1 cellular context compared by ENCODE assay signal in genomic region chr6:5729813-5730212, GRCh38.
TF ChIP-seq lines count a peak whose summit lies in the region.

No MANE protein-coding gene starts in this region.

TF ChIP-seq in H1, 55 proteins besides CTCF, POLR2A, EP300 and RAD21:
- TF ChIP-seq USF2 (IDR thresholded peaks at IDR 0.05; ENCODE audit: low read length) (no peak), SUZ12 (IDR thresholded peaks at IDR 0.05; ENCODE audit: low read length) (no peak), GABPA (IDR thresholded peaks at IDR 0.05; ENCODE audit: borderline replicate concordance, insufficient read depth, low read length) (no peak), SP2 (IDR thresholded peaks at IDR 0.05; ENCODE audit: low read length) (no peak), RNF2 (IDR thresholded peaks at IDR 0.05; ENCODE audit: borderline replicate concordance, low read depth, low read length, missing control alignments, poor library complexity, severe bottlenecking) (no peak), RXRA (IDR thresholded peaks at IDR 0.05; ENCODE audit: insufficient read depth, low read depth, low read length) (no peak), ATF2 (IDR thresholded peaks at IDR 0.05; ENCODE audit: low read length) (no peak), EZH2 (IDR thresholded peaks at IDR 0.05; ENCODE audit: low read depth, low read length, severe bottlenecking) (no peak), POU5F1 (IDR thresholded peaks at IDR 0.05; ENCODE audit: low read depth, low read length) (no peak), CHD7 (IDR thresholded peaks at IDR 0.05; ENCODE audit: insufficient replicate concordance, low read length) (no peak)
